Comparison of ENCODE assay signal across 8 cellular contexts in genomic region chr11:65260756-65261590, GRCh38. TPM values are rescaled to one million over a fixed set of nuclear protein-coding genes. Genes with fewer than 3 reads are reported as not detected.
A peak's percentile ranks its signal among the peaks of the same experiment; 100 is the strongest.
DNase-seq lines count a peak whose midpoint lies in the region; ATAC-seq and TF ChIP-seq lines count a peak whose summit lies in the region.

No MANE protein-coding gene starts in this region.

- H3K4me3 ChIP-seq in Jurkat, Clone E6-1 (ENCODE audit: low read length) = peak overlapping the region; percentile 96

- H3K36me3 Mint-ChIP-seq in chondrocyte (ENCODE audit: low read depth) = no peaks in the 10 kb centered on the region
- peaks cover 0 to 4% (median 0%) of the 10 kb centered on the region in 3 donors for H3K36me3 Mint-ChIP-seq in naive thymus-derived CD8-positive, alpha-beta T cell

- no peaks in the 10 kb centered on the region for H3K27me3 Mint-ChIP-seq in chondrocyte (ENCODE audit: low read depth)
- no peaks in the 10 kb centered on the region for H3K27me3 Mint-ChIP-seq in naive thymus-derived CD8-positive, alpha-beta T cell

- peak overlapping the region; percentile 89 for H3K27ac Mint-ChIP-seq in chondrocyte (ENCODE audit: unreplicated experiment)
- H3K27ac Mint-ChIP-seq in naive thymus-derived CD8-positive, alpha-beta T cell = peak overlapping the region; percentile 94 to 98 (median 96)

- peak overlapping the region; percentile 79 for H3K4me3 Mint-ChIP-seq in chondrocyte (ENCODE audit: unreplicated experiment)
- H3K4me3 Mint-ChIP-seq in naive thymus-derived CD8-positive, alpha-beta T cell = peak overlapping the region; percentile 86 to 96 (median 92)

- POLR2A ChIA-PET in naive thymus-derived CD8-positive, alpha-beta T cell (lab: Charles Lee) = interaction anchor here (0.8 to 1.7 kb wide), 10 partner anchors 23 to 482 kb away, joined by 3 to 6 read pairs (median 4); partner anchors contain the start of genes FAU, MALAT1 and SF1

- DNase-seq in Jurkat, Clone E6-1 (ENCODE audit: low read depth, low spot score) = no peak
- DNase-seq in chondrocyte (ENCODE audit: low spot score) = no peak
- DNase-seq in naive thymus-derived CD8-positive, alpha-beta T cell = peak in 1 of 10 donors; percentile 4
- DNase-seq in NCI-H524 treated with DMSO at 0.1 percent for 48 hours (lab: John Stamatoyannopoulos, UW) = no peak
- no peak for DNase-seq in NCI-H2081 treated with DMSO at 0.1 percent for 48 hours (lab: John Stamatoyannopoulos, UW)
- no peak for DNase-seq in NCI-H1092 (lab: John Stamatoyannopoulos, UW)

- H3K9me3 Mint-ChIP-seq in chondrocyte (ENCODE audit: low read depth) = no peaks in the 10 kb centered on the region
- H3K9me3 Mint-ChIP-seq in naive thymus-derived CD8-positive, alpha-beta T cell = no peaks in the 10 kb centered on the region

- ATAC-seq in GM19395 (IDR thresholded peaks at IDR 0.05; ENCODE audit: unreplicated experiment) (peak; percentile 29), HG02571 (IDR thresholded peaks at IDR 0.05; ENCODE audit: unreplicated experiment) (no peak)
- ATAC-seq in naive thymus-derived CD8-positive, alpha-beta T cell = peak in 1 of 2 donors; percentile 53

- H3K4me1 Mint-ChIP-seq in chondrocyte (ENCODE audit: low read depth) = peaks cover 19% of the 10 kb centered on the region
- H3K4me1 Mint-ChIP-seq in naive thymus-derived CD8-positive, alpha-beta T cell = peaks cover 26 to 50% (median 48%) of the 10 kb centered on the region in 4 donors

- TF ChIP-seq CTCF in chondrocyte (IDR thresholded peaks at IDR 0.05) = no peak

RNA-seq across cellular contexts. Expression of gene POLA2, which starts 0.8 kb away (rescaled TPM):
- polyA plus RNA-seq in Jurkat, Clone E6-1 (2012; ENCODE audit: insufficient read depth, insufficient read length) = 97.3 TPM
- total RNA-seq in chondrocyte = 5.7 to 19.0 TPM (median 6.2 TPM) in 3 replicates
- total RNA-seq in naive thymus-derived CD8-positive, alpha-beta T cell = 10 to 100 TPM; 24.5 to 24.7 TPM
- polyA plus RNA-seq in naive thymus-derived CD8-positive, alpha-beta T cell = 10 to 100 TPM in 2 of 3 donors, 1 to 10 TPM in 1; 9.7 to 13.5 (median 10.9) TPM

RNA-seq across cellular contexts. Expression of gene CDC42EP2, which starts 53.7 kb away (rescaled TPM):
- polyA plus RNA-seq in Jurkat, Clone E6-1 (2012; ENCODE audit: insufficient read depth, insufficient read length) = not detected
- total RNA-seq in chondrocyte = 7.3 to 12.8 TPM (median 12.6 TPM) in 3 replicates
- total RNA-seq in naive thymus-derived CD8-positive, alpha-beta T cell = 1 to 10 TPM in 1 of 2 experiments, not detected in 1; 1.4 TPM
- polyA plus RNA-seq in naive thymus-derived CD8-positive, alpha-beta T cell = not detected
